Comparison of ENCODE assay signal across 17 cellular contexts in the genomic region with DNA sequence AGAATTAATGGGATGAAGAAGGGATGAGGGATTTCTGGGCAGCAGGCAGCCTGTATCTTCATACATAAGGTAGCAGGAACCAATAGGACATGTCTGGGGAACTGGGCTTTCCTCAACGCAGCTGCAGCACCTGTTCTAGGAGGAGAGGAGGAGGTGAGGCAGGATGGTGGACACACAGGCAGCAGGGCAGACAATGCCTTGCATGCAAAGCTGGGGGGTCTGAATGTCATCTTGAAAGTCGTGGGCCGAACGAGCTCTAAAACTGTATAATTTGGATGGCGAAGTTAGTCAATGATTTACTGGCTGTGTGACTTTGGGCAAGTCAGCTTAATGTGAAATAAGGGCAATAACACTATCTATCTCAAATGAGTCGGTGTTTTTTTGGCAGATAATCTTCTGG.
A peak's percentile ranks its signal among the peaks of the same experiment; 100 is the strongest.
DNase-seq lines count a peak whose midpoint lies in the region; ATAC-seq, FAIRE-seq and TF ChIP-seq lines count a peak whose summit lies in the region.
"Had no signal": no experiment of that assay in that cellular context is flagged by ENCODE, and none has a peak within 500 bp of the region (broad histone marks: within the 10 kb centered on the region; RNA-seq: fewer than 3 reads in every experiment).

No MANE protein-coding gene starts in this region.

- H3K36me3 ChIP-seq in thyroid gland: no peaks in the 10 kb centered on the region

- TF ChIP-seq CTCF in thyroid gland (IDR thresholded peaks at IDR 0.05): no peak

- no peaks in the 10 kb centered on the region for H3K9me3 ChIP-seq in thyroid gland
- H3K9me3 ChIP-seq: Caco-2 had no signal

- no peaks in the 10 kb centered on the region for H3K4me1 ChIP-seq in thyroid gland
- H3K4me1 ChIP-seq: Caco-2 had no signal

- TF ChIP-seq POLR2A in thyroid gland (IDR thresholded peaks at IDR 0.05): no peak

- H3K27ac ChIP-seq in thyroid gland: no peak overlapping the region
- H3K27ac ChIP-seq: C4-2B had no signal

- WGBS in thyroid gland, 2 donors: 94 to 97% methylated on average over 6 of the region's 6 CpGs

- ATAC-seq in GM19023 (IDR thresholded peaks at IDR 0.05; ENCODE audit: unreplicated experiment): peak; percentile 70
- peak; percentile 68 for ATAC-seq in HG02798 (IDR thresholded peaks at IDR 0.05; ENCODE audit: poor library complexity, unreplicated experiment)
- no peak for ATAC-seq in esophagus mucosa
- ATAC-seq: GM23338 had no signal

- intact Hi-C loops in thyroid gland (cut with DNase I): no loop called here

- H3K4me3 ChIP-seq in thyroid gland (replicated peaks in 1 of 3): no peak overlapping the region
- H3K4me3 ChIP-seq: GM23338 had no signal

- FAIRE-seq in GM18507 (lab: Jason Lieb, UNC): peak; percentile 45
- peak; percentile 46 for FAIRE-seq in urothelium cell line (lab: Jason Lieb, UNC)
- FAIRE-seq: D721Med, G401.6, GM12892, H54 had no signal

- H3K27me3 ChIP-seq in thyroid gland: no peaks in the 10 kb centered on the region

- no peak for DNase-seq in GM18507 (ENCODE audit: extremely low spot score, insufficient read length, low read depth)
- DNase-seq in urothelium cell line (ENCODE audit: low spot score): no peak
- DNase-seq in cerebellar nuclear complex (lab: John Stamatoyannopoulos, UW): no peak
- no peak for DNase-seq in thyroid gland
- DNase-seq: Caco-2; CD4-positive, alpha-beta T cell; HCEC 1CT; KG1 had no signal
